10 cellular contexts compared by ENCODE assay signal in the genomic region with DNA sequence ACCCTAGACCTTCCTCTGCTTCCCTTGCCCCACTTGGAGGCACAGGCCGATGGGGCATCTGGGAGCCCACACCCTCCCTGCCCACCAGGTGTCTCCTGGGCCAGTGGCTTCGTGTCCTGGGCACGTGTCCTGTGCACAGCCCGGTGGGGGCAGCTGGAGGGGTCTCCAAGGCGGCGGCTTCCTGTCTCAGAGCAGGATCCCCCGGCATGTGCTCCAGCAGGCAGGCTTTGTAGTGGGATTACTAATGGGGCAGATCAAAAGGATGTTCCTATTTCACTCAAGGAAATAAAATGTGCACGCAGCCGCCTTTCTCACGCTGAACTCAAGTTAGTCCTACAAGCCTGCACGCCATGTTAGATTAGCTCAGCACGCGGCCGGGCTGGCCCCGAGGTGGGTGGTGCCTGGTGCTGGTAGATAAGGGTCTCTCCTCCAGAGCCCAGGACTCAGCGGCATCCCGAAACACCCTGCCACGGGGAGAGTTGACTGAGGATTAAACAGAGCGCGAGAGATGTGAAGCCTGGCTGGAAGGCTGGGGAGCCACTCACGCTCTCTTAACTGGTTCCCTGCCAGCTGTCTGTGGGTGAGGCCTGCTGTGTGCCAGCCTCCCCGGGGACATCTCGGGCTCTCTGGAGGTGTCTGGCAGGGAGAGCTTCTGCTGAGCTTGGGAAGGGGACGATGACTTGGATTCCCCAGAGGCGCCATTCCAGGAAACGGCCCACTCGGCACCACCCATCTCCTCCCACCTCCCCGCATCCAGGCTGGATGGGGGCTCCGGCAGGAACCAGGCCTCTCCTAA.
DNase-seq lines count a peak whose midpoint lies in the region; ATAC-seq and TF ChIP-seq lines count a peak whose summit lies in the region.
"Had no signal": no experiment of that assay in that cellular context is flagged by ENCODE, and none has a peak within 500 bp of the region (broad histone marks: within the 10 kb centered on the region; RNA-seq: fewer than 3 reads in every experiment).

No MANE protein-coding gene starts in this region.

- H3K36me3 ChIP-seq in mesodermal cell (ENCODE audit: control insufficient read depth, insufficient read depth, low read length) = peaks cover 39% of the 10 kb centered on the region
- H3K36me3 ChIP-seq in aorta (ENCODE audit: control insufficient read depth in 1 of 2, insufficient read depth in 2 of 2, low read length in 1 of 2) = no peaks in the 10 kb centered on the region

- H3K27ac Mint-ChIP-seq in activated naive CD4-positive, alpha-beta T cell treated with anti-CD3 and anti-CD28 coated beads, Interleukin-2, amount 10 ng/mL, durations not matched to agents 7 days and 5 days = no peak overlapping the region

- no peaks in the 10 kb centered on the region for H3K9me3 ChIP-seq in mesodermal cell (ENCODE audit: control insufficient read depth, low read length)
- no peaks in the 10 kb centered on the region for H3K9me3 ChIP-seq in aorta (ENCODE audit: control insufficient read depth, low read length)

- ATAC-seq in Right ventricle myocardium inferior (peak; percentile 52), aorta (ENCODE audit: low FRiP score) (peak; percentile 44), foreskin keratinocyte (no peak), GM19455 (IDR thresholded peaks at IDR 0.05; ENCODE audit: unreplicated experiment) (no peak)
- ATAC-seq: HCT116 had no signal

- no peaks in the 10 kb centered on the region for H3K27me3 Mint-ChIP-seq in activated naive CD4-positive, alpha-beta T cell treated with anti-CD3 and anti-CD28 coated beads, Interleukin-2, amount 10 ng/mL, durations not matched to agents 7 days and 5 days
- H3K27me3 Mint-ChIP-seq: B cell had no signal

- no peak overlapping the region for H3K4me3 Mint-ChIP-seq in activated naive CD4-positive, alpha-beta T cell treated with anti-CD3 and anti-CD28 coated beads, Interleukin-2, amount 10 ng/mL, durations not matched to agents 7 days and 5 days
- H3K4me3 Mint-ChIP-seq: B cell had no signal

- H3K27me3 ChIP-seq in aorta (ENCODE audit: control insufficient read depth in 1 of 2, insufficient read depth in 2 of 2, low read length in 1 of 2) (no peaks in the 10 kb centered on the region), foreskin keratinocyte (no peaks in the 10 kb centered on the region)

- intact Hi-C loops in Right ventricle myocardium inferior (cut with DNase I) (loop anchor here (5.0 kb wide), 1 partner anchor 46 kb away; no protein-coding TSS in a partner anchor), cardiac septum (cut with DNase I) (no loop called here), aorta (cut with DNase I) (no loop called here)

- H3K36me3 Mint-ChIP-seq in activated naive CD4-positive, alpha-beta T cell treated with anti-CD3 and anti-CD28 coated beads, Interleukin-2, amount 10 ng/mL, durations not matched to agents 7 days and 5 days = peaks cover 11% of the 10 kb centered on the region

- H3K4me3 ChIP-seq in mesodermal cell (ENCODE audit: extremely low read depth, insufficient read depth, low read length, poor library complexity, severe bottlenecking) (no peak overlapping the region), aorta (ENCODE audit: low read length in 2 of 2) (no peak overlapping the region)

- peaks cover 2% of the 10 kb centered on the region for H3K9me3 Mint-ChIP-seq in activated naive CD4-positive, alpha-beta T cell treated with anti-CD3 and anti-CD28 coated beads, Interleukin-2, amount 10 ng/mL, durations not matched to agents 7 days and 5 days

- no peaks in the 10 kb centered on the region for H3K4me1 Mint-ChIP-seq in activated naive CD4-positive, alpha-beta T cell treated with anti-CD3 and anti-CD28 coated beads, Interleukin-2, amount 10 ng/mL, durations not matched to agents 7 days and 5 days

- no peak for DNase-seq in Right ventricle myocardium inferior (ENCODE audit: missing footprints)
- no peak for DNase-seq in cardiac septum (ENCODE audit: low spot score)
- peak in 32 of 61 donors; percentile 5 to 69 (median 38) for DNase-seq in caudate nucleus (lab: John Stamatoyannopoulos, UW)
- peak in 1 of 2 donors; percentile 64 for DNase-seq in aorta
- no peak for DNase-seq in activated naive CD4-positive, alpha-beta T cell treated with anti-CD3 and anti-CD28 coated beads, Interleukin-2, amount 10 ng/mL, durations not matched to agents 7 days and 5 days
- no peak for DNase-seq in foreskin keratinocyte

- 76 to 86% methylated on average over 15 to 19 of the region's 29 CpGs for WGBS in mesodermal cell (ENCODE audit: insufficient coverage in 2 of 2), 2 experiments
- WGBS in aorta, 2 donors = 25 to 29% methylated on average over 29 of the region's 29 CpGs

- TF ChIP-seq CTCF in foreskin keratinocyte (conservative IDR thresholded peaks at IDR 0.05) = no peak

- peaks cover 11% of the 10 kb centered on the region for H3K4me1 ChIP-seq in mesodermal cell (ENCODE audit: control insufficient read depth, insufficient read depth, low read length, poor library complexity, severe bottlenecking)
- H3K4me1 ChIP-seq in aorta (ENCODE audit: control insufficient read depth in 1 of 2, insufficient read depth in 2 of 2, low read length in 2 of 2) = no peaks in the 10 kb centered on the region
- no peaks in the 10 kb centered on the region for H3K4me1 ChIP-seq in foreskin keratinocyte

- H3K27ac ChIP-seq in caudate nucleus (ENCODE audit: low read depth, low read length) = no peak overlapping the region
- H3K27ac ChIP-seq in mesodermal cell (ENCODE audit: low read depth, low read length, severe bottlenecking) = peak overlapping the region; percentile 76
- no peak overlapping the region for H3K27ac ChIP-seq in aorta (ENCODE audit: low read depth in 1 of 2, low read length in 2 of 2)
- H3K27ac ChIP-seq in foreskin keratinocyte = no peak overlapping the region

- CTCF ChIA-PET in activated naive CD4-positive, alpha-beta T cell treated with anti-CD3 and anti-CD28 coated beads, Interleukin-2, amount 10 ng/mL, durations not matched to agents 7 days and 5 days (lab: Charles Lee) = no interaction called here

Comparison
In these comparisons a context has a peak if more than half of its experiments do, and no peak if none do; other contexts are left out.
1. ATAC-seq: peak in Right ventricle myocardium inferior (single experiment) and aorta (single experiment); none in foreskin keratinocyte (single experiment) and GM19455 (single experiment).
2. DNase-seq: peak in caudate nucleus (32 of 61); none in Right ventricle myocardium inferior (single experiment), cardiac septum (single experiment), activated naive CD4-positive, alpha-beta T cell treated with anti-CD3 and anti-CD28 coated beads, Interleukin-2, amount 10 ng/mL, durations not matched to agents 7 days and 5 days (single experiment) and foreskin keratinocyte (0 of 2).